8 cellular contexts compared by ENCODE assay signal in the genomic region with DNA sequence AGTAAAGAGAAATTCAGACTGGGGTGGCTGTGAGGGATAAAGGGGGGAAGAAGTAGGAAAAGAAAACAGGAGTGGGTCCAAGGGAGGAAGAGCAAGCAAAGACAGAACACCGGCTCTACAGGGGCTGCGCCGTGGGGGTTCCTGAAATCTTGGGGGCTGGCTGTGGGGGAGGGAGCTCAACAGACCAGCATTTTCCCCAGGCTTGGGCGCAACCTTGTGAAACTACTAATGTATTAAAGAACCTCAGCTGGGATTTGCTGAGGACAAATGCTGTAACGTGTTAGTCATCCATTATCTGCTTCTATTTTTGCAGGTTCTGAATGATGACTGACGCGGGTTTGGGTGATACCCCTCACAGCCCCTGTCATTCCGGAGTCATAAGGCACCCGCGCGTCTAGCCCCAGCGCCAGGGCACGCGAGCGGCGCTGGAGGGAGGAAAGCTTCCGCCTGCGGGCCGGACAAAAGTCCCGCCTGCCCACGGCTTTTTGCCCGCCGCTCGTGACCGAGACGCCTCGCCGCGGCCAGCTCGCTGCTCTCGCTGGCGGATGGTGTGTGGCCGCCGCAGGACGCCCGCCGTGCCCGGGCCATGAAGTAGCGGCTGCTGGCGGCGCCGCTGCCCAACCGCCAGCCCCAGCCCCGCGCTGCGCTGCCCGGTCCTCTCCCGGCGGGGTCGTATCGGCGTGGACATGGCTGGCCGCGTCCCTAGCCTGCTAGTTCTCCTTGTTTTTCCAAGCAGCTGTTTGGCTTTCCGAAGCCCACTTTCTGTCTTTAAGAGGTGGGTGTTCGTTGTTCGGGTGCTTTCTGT.
DNase-seq lines count a peak whose midpoint lies in the region; ATAC-seq lines count a peak whose summit lies in the region.

No MANE protein-coding gene starts in this region.

- peaks cover 11% of the 10 kb centered on the region for H3K27me3 Mint-ChIP-seq in activated CD4-positive, alpha-beta T cell treated with anti-CD3 and anti-CD28 coated beads for 36 hours
- H3K27me3 Mint-ChIP-seq in activated T-cell treated with anti-CD3 and anti-CD28 coated beads, Interleukin-2, amount 50 U/mL, for 4 hours (ENCODE audit: low read depth), result peaks cover 22% of the 10 kb centered on the region
- peaks cover 15 to 21% of the 10 kb centered on the region in 2 donors for H3K27me3 Mint-ChIP-seq in stimulated activated naive B cell treated with anti-CD40 and anti-IgM and Interleukin-4, amounts not matched to agents 10 μg/mL and 1 μg/mL and 100 μg/mL, for 72 hours

- peaks cover 27% of the 10 kb centered on the region for H3K36me3 Mint-ChIP-seq in activated CD4-positive, alpha-beta T cell treated with anti-CD3 and anti-CD28 coated beads for 36 hours (ENCODE audit: low read depth)
- peaks cover 16% of the 10 kb centered on the region for H3K36me3 Mint-ChIP-seq in activated T-cell treated with anti-CD3 and anti-CD28 coated beads, Interleukin-2, amount 50 U/mL, for 4 hours (ENCODE audit: insufficient read depth)
- H3K36me3 Mint-ChIP-seq in stimulated activated naive B cell treated with anti-CD40 and anti-IgM and Interleukin-4, amounts not matched to agents 10 μg/mL and 1 μg/mL and 100 μg/mL, for 72 hours, result peaks cover 10% of the 10 kb centered on the region in 2 donors

- no peaks in the 10 kb centered on the region for H3K9me3 Mint-ChIP-seq in activated CD4-positive, alpha-beta T cell treated with anti-CD3 and anti-CD28 coated beads for 36 hours (ENCODE audit: low read depth)
- H3K9me3 Mint-ChIP-seq in activated T-cell treated with anti-CD3 and anti-CD28 coated beads, Interleukin-2, amount 50 U/mL, for 4 hours, result no peaks in the 10 kb centered on the region
- H3K9me3 Mint-ChIP-seq in stimulated activated naive B cell treated with anti-CD40 and anti-IgM and Interleukin-4, amounts not matched to agents 10 μg/mL and 1 μg/mL and 100 μg/mL, for 72 hours, result no peaks in the 10 kb centered on the region

- H3K4me3 ChIP-seq in muscle layer of colon (ENCODE audit: low read depth in 1 of 2, low read length in 2 of 2), result peak overlapping the region; percentile 35 to 82

- intact Hi-C loops in activated CD4-positive, alpha-beta T cell treated with anti-CD3 and anti-CD28 coated beads for 36 hours (cut with DNase I, micrococcal nuclease), result no loop called here

- H3K27ac Mint-ChIP-seq in activated CD4-positive, alpha-beta T cell treated with anti-CD3 and anti-CD28 coated beads for 36 hours, result peak overlapping the region; percentile 10
- peak overlapping the region; percentile 39 for H3K27ac Mint-ChIP-seq in stimulated activated naive B cell treated with anti-CD40 and anti-IgM and Interleukin-4, amounts not matched to agents 10 μg/mL and 1 μg/mL and 100 μg/mL, for 72 hours

- H3K4me3 Mint-ChIP-seq in activated CD4-positive, alpha-beta T cell treated with anti-CD3 and anti-CD28 coated beads for 36 hours, result peak overlapping the region; percentile 58
- H3K4me3 Mint-ChIP-seq in activated T-cell treated with anti-CD3 and anti-CD28 coated beads, Interleukin-2, amount 50 U/mL, for 4 hours, result peak overlapping the region; percentile 77
- H3K4me3 Mint-ChIP-seq in stimulated activated naive B cell treated with anti-CD40 and anti-IgM and Interleukin-4, amounts not matched to agents 10 μg/mL and 1 μg/mL and 100 μg/mL, for 72 hours, result peak overlapping the region; percentile 81 to 83

- no peaks in the 10 kb centered on the region for H3K36me3 ChIP-seq in muscle layer of colon (ENCODE audit: insufficient read depth, low read length)

- peaks cover 12% of the 10 kb centered on the region for H3K4me1 Mint-ChIP-seq in activated CD4-positive, alpha-beta T cell treated with anti-CD3 and anti-CD28 coated beads for 36 hours
- peaks cover 14% of the 10 kb centered on the region for H3K4me1 Mint-ChIP-seq in activated T-cell treated with anti-CD3 and anti-CD28 coated beads, Interleukin-2, amount 50 U/mL, for 4 hours (ENCODE audit: low read depth)
- H3K4me1 Mint-ChIP-seq in stimulated activated naive B cell treated with anti-CD40 and anti-IgM and Interleukin-4, amounts not matched to agents 10 μg/mL and 1 μg/mL and 100 μg/mL, for 72 hours, result peaks cover 6 to 16% of the 10 kb centered on the region in 2 donors

- peak overlapping the region; percentile 46 for H3K27ac ChIP-seq in muscle layer of colon (ENCODE audit: low read depth, low read length)

- POLR2A ChIA-PET in activated CD4-positive, alpha-beta T cell treated with anti-CD3 and anti-CD28 coated beads for 36 hours (lab: Charles Lee), result interaction anchor here (0.5 to 0.6 kb wide), 2 partner anchors 12 to 267 kb away, joined by 3 to 7 read pairs; no protein-coding TSS in a partner anchor

- H3K27me3 ChIP-seq in muscle layer of colon (ENCODE audit: control insufficient read depth in 1 of 2, insufficient read depth in 2 of 2, low read length in 2 of 2), result no peaks in the 10 kb centered on the region

- no peaks in the 10 kb centered on the region for H3K9me3 ChIP-seq in muscle layer of colon (ENCODE audit: low read length)

- DNase-seq in activated CD4-positive, alpha-beta T cell treated with anti-CD3 and anti-CD28 coated beads for 36 hours, result peak; percentile 55
- no peak for DNase-seq in activated CD4-positive, alpha-beta T cell treated with anti-CD3 and anti-CD28 coated beads, Interleukin-2, amount 50 U/mL, for 4 hours
- peak; percentile 29 for DNase-seq in NCI-H510A (lab: John Stamatoyannopoulos, UW)
- DNase-seq in activated T-cell treated with anti-CD3 and anti-CD28 coated beads, Interleukin-2, amount 50 U/mL, for 4 hours, result peak; percentile 28
- DNase-seq in fibroblast of gingiva (ENCODE audit: low read depth), result peak; percentile 78
- DNase-seq in stimulated activated naive B cell treated with anti-CD40 and anti-IgM and Interleukin-4, amounts not matched to agents 10 μg/mL and 1 μg/mL and 100 μg/mL, for 72 hours, result peak; percentile 52

- ATAC-seq in activated CD4-positive, alpha-beta T cell treated with anti-CD3 and anti-CD28 coated beads for 36 hours, result peak; percentile 95
- peak; percentile 83 for ATAC-seq in HG02885 (IDR thresholded peaks at IDR 0.05; ENCODE audit: poor library complexity, unreplicated experiment)
- peak; percentile 98 to 99 for ATAC-seq in activated T-cell treated with anti-CD3 and anti-CD28 coated beads, Interleukin-2, amount 50 U/mL, for 4 hours
- peak; percentile 91 to 96 for ATAC-seq in stimulated activated naive B cell treated with anti-CD40 and anti-IgM and Interleukin-4, amounts not matched to agents 10 μg/mL and 1 μg/mL and 100 μg/mL, for 72 hours (replicated peaks)

- peak overlapping the region; percentile 79 for H3K9ac ChIP-seq in muscle layer of colon (ENCODE audit: low read length)

- peaks cover 31% of the 10 kb centered on the region for H3K4me1 ChIP-seq in muscle layer of colon (ENCODE audit: insufficient read depth, low read length)

- CTCF ChIA-PET in activated CD4-positive, alpha-beta T cell treated with anti-CD3 and anti-CD28 coated beads for 36 hours (lab: Charles Lee), result interaction anchor here (1.2 to 1.9 kb wide), 2 partner anchors 11 to 12 kb away, joined by 4 to 5 read pairs; no protein-coding TSS in a partner anchor

Comparison
In these comparisons a context has a peak if more than half of its experiments do, and no peak if none do; other contexts are left out.
1. DNase-seq: peak in activated CD4-positive, alpha-beta T cell treated with anti-CD3 and anti-CD28 coated beads for 36 hours (single experiment), NCI-H510A (single experiment), activated T-cell treated with anti-CD3 and anti-CD28 coated beads, Interleukin-2, amount 50 U/mL, for 4 hours (single experiment), fibroblast of gingiva (single experiment) and stimulated activated naive B cell treated with anti-CD40 and anti-IgM and Interleukin-4, amounts not matched to agents 10 μg/mL and 1 μg/mL and 100 μg/mL, for 72 hours (single experiment); none in activated CD4-positive, alpha-beta T cell treated with anti-CD3 and anti-CD28 coated beads, Interleukin-2, amount 50 U/mL, for 4 hours (0 of 2).
2. Peak in every context shown above with its lines, with median percentiles within 50 percentile points of each other: ATAC-seq and H3K4me3 Mint-ChIP-seq.